Comparison of ENCODE assay signal across 24 cellular contexts in genomic region chr5:152686931-152687330, GRCh38.
"Had no signal": no experiment of that assay in that cellular context is flagged by ENCODE, and none has a peak within 500 bp of the region (broad histone marks: within the 10 kb centered on the region; RNA-seq: fewer than 3 reads in every experiment).

No MANE protein-coding gene starts in this region.

- H3K27me3 ChIP-seq: ascending aorta, cardiac muscle cell, esophagus squamous epithelium, hepatocyte, stomach, vagina had no signal

- DNase-seq: activated CD4-positive, alpha-beta T cell treated with anti-CD3 and anti-CD28 coated beads, Interleukin-2, amount 50 U/mL, for 1 hour; activated CD4-positive, CD25-positive, alpha-beta regulatory T cell treated with anti-CD3 and anti-CD28 coated beads, Interleukin-2, amount 50 U/mL, for 72 hours; activated CD8-positive, alpha-beta memory T cell treated with anti-CD3 and anti-CD28 coated beads, Interleukin-2, amount 50 U/mL, for 4 hours; activated effector memory CD4-positive, alpha-beta T cell treated with Interleukin-2 at 50 U/mL for 16 hours; activated naive CD4-positive, alpha-beta T cell treated with anti-CD3 and anti-CD28 coated beads, Interleukin-2, amount 50 U/mL, for 16 hours; activated T-cell treated with anti-CD3 and anti-CD28 coated beads, Interleukin-2, amount 50 U/mL, for 4 hours; effector CD8-positive, alpha-beta T cell; esophagus squamous epithelium; foreskin fibroblast; nephron progenitor cell; occipital lobe; stimulated activated CD4-positive, alpha-beta T cell treated with anti-CD3 and anti-CD28 coated beads, Interleukin-4, amount 100 ng/mL, for 1 hour; stomach; T1000; trophoblast cell had no signal

- H2AFZ ChIP-seq: hepatocyte had no signal

- H3K27me3 Mint-ChIP-seq: dendritic cell treated with granulocyte-macrophage colony-stimulating factor and Interleukin-4, amounts not matched to agents 40 ng/mL and 50 ng/mL, for 4 days had no signal

- H3K4me2 ChIP-seq: hepatocyte, smooth muscle cell had no signal

- H3K79me2 ChIP-seq: hepatocyte had no signal

- H3K4me3 ChIP-seq: ascending aorta, cardiac muscle cell, esophagus squamous epithelium, hepatocyte, smooth muscle cell, stomach, vagina had no signal

- ATAC-seq: activated T-cell treated with anti-CD3 and anti-CD28 coated beads, Interleukin-2, amount 50 U/mL, for 4 hours; left lobe of liver had no signal

- H3K36me3 ChIP-seq: ascending aorta, cardiac muscle cell, esophagus squamous epithelium, stomach, vagina had no signal

- H3K27ac ChIP-seq: ascending aorta, cardiac muscle cell, esophagus squamous epithelium, hepatocyte, stomach, vagina had no signal

- H3K4me1 ChIP-seq: stomach, vagina had no signal

- H3K27ac Mint-ChIP-seq: dendritic cell treated with granulocyte-macrophage colony-stimulating factor and Interleukin-4, amounts not matched to agents 40 ng/mL and 50 ng/mL, for 4 days; nephron progenitor cell had no signal

- H3K9me3 ChIP-seq: ascending aorta, esophagus squamous epithelium, vagina had no signal

- H3K4me3 Mint-ChIP-seq: activated T-cell treated with anti-CD3 and anti-CD28 coated beads, Interleukin-2, amount 50 U/mL, for 4 hours; dendritic cell treated with granulocyte-macrophage colony-stimulating factor and Interleukin-4, amounts not matched to agents 40 ng/mL and 50 ng/mL, for 4 days; nephron progenitor cell had no signal

- FAIRE-seq: endothelial cell of umbilical vein, keratinocyte had no signal
